In the genomic region with DNA sequence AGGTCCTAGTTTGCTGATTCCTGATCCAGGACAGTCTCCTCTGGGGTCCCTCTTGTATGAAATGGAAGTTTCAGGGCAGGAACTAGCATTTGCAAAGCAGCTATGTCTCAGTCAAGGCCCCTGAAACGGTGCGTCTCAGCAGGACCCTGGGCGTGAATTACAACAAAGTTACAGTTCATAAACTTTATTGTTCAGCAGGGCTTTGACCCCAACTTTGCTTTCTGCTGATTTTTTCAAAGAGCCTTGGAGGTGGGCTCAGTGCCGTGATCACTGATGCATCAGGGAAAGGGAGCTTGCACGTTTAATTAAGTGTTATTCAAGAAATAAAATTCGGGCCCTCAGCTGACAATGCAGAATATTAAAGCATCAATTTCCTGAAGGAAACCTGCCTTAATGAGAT, we compare ENCODE assay signal across 25 cellular contexts.
"Had no signal": no experiment of that assay in that cellular context is flagged by ENCODE, and none has a peak within 500 bp of the region (broad histone marks: within the 10 kb centered on the region; RNA-seq: fewer than 3 reads in every experiment).

No MANE protein-coding gene starts in this region.

- H3K4me3 Mint-ChIP-seq: naive thymus-derived CD4-positive, alpha-beta T cell; naive thymus-derived CD8-positive, alpha-beta T cell; natural killer cell; natural killer cell treated with Interleukin-12 subunit alpha and Interleukin-12 subunit beta and Interleukin-15 and Interleukin-18, amount 100 ng/mL, for 72 hours; nephron; neural crest cell; neural progenitor cell had no signal

- H3K27ac Mint-ChIP-seq: naive thymus-derived CD4-positive, alpha-beta T cell; natural killer cell; natural killer cell treated with Interleukin-12 subunit alpha and Interleukin-12 subunit beta and Interleukin-15 and Interleukin-18, amount 100 ng/mL, for 72 hours; neural progenitor cell; progenitor cell of endocrine pancreas had no signal

- ATAC-seq: naive thymus-derived CD4-positive, alpha-beta T cell; naive thymus-derived CD8-positive, alpha-beta T cell; natural killer cell; natural killer cell treated with Interleukin-12 subunit alpha and Interleukin-12 subunit beta and Interleukin-15 and Interleukin-18, amount 100 ng/mL, for 72 hours; pancreas; psoas muscle; right cardiac atrium; right lobe of liver; sciatic nerve had no signal

- H3K36me3 Mint-ChIP-seq: naive thymus-derived CD4-positive, alpha-beta T cell; naive thymus-derived CD8-positive, alpha-beta T cell; natural killer cell; natural killer cell treated with Interleukin-12 subunit alpha and Interleukin-12 subunit beta and Interleukin-15 and Interleukin-18, amount 100 ng/mL, for 72 hours; neural progenitor cell had no signal

- H3K9me3 Mint-ChIP-seq: natural killer cell treated with Interleukin-12 subunit alpha and Interleukin-12 subunit beta and Interleukin-15 and Interleukin-18, amount 100 ng/mL, for 72 hours; nephron; neural progenitor cell had no signal

- H3K4me1 Mint-ChIP-seq: naive thymus-derived CD4-positive, alpha-beta T cell; nephron; neural crest cell had no signal

- DNase-seq: naive thymus-derived CD4-positive, alpha-beta T cell; naive thymus-derived CD8-positive, alpha-beta T cell; natural killer cell; nucleus accumbens; occipital lobe; ovary; pancreas; posterior cingulate gyrus; psoas muscle; retina; right cardiac atrium; right lobe of liver; sigmoid colon; small intestine; spleen; stimulated activated CD4-positive, alpha-beta T cell treated with anti-CD3 and anti-CD28 coated beads, Interleukin-12 subunit alpha, Interleukin-12 subunit beta, amount 100 ng/mL, for 4 hours; stimulated activated CD4-positive, alpha-beta T cell treated with anti-CD3 and anti-CD28 coated beads, Interleukin-15, amount 100 ng/mL, for 24 hours; stimulated activated CD4-positive, alpha-beta T cell treated with anti-CD3 and anti-CD28 coated beads, Interleukin-1b, Interleukin-23, amount 100 ng/mL, for 48 hours; stimulated activated CD4-positive, alpha-beta T cell treated with anti-CD3 and anti-CD28 coated beads, Interleukin-2, amount 100 ng/mL, for 24 hours had no signal
